ENCODE assay signal across 8 cellular contexts in the genomic region with DNA sequence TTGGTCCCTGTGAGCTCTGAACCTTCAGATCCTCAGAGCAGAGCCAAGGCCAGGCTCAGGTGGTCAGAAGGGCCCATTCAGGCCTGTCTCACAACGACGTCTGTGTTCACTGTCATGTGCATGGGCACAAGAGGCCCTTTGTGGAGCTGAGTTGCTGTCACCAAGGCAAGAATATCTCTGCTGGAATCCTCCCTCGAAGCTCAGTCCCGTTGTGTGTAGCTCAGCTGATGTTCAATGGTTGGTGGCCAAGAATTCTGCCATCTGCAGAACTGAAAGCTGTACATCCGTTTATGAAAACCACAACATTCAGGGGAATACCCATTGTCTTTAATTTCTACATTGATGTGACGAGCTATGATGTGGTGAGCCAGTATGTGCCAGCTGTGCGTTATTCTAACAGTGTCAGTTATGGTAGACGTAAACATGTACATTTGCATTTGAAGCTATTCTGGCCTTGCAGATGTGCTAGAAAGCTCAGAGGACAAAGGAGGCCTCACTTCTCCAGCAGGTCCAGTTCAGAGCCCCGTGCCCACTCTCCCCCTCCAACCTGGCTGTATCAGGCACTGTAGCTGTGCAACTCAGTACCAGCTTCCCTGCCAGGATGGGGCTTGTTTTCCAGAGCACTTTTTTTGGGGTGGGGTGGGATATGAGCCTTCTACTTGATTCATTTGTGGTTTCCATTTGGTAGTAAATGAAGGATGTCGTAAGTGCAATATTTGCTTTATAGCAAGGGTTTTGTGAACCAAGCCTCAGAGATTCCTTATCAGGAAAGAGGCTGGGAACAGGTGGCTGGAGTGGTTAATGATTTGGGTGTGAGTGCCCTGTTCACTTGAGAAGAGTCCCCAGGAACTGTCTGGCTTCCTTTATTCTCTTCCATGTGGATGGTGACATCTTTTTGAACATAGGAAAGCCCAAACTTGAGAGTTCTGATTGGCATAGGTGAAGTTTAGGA. TPM values are rescaled to one million over a fixed set of nuclear protein-coding genes. Genes with fewer than 3 reads are reported as not detected.
DNase-seq lines count a peak whose midpoint lies in the region; ATAC-seq and TF ChIP-seq lines count a peak whose summit lies in the region.

No MANE protein-coding gene starts in this region.

- no peaks in the 10 kb centered on the region for H3K27me3 ChIP-seq in CD8-positive, alpha-beta T cell (ENCODE audit: insufficient read depth, low read length)
- no peaks in the 10 kb centered on the region for H3K27me3 ChIP-seq in BE2C

- peak; percentile 90 for ATAC-seq in CD8-positive, alpha-beta T cell
- ATAC-seq in GM19395 (IDR thresholded peaks at IDR 0.05; ENCODE audit: unreplicated experiment) (peak; percentile 89), HG03439 (IDR thresholded peaks at IDR 0.05; ENCODE audit: unreplicated experiment) (peak; percentile 81), natural killer cell (peak; percentile 75 to 89 (median 85))

- H3K27ac Mint-ChIP-seq in CD8-positive, alpha-beta T cell = no peak overlapping the region
- peak overlapping the region; percentile 43 for H3K27ac Mint-ChIP-seq in activated CD4-positive, alpha-beta memory T cell treated with anti-CD3 and anti-CD28 coated beads for 36 hours
- peak overlapping the region in 1 of 2 donors; percentile 73 for H3K27ac Mint-ChIP-seq in natural killer cell

- intact Hi-C loops in CD8-positive, alpha-beta T cell (cut with DNase I, micrococcal nuclease) = no loop called here
- intact Hi-C loops in activated CD4-positive, alpha-beta memory T cell treated with anti-CD3 and anti-CD28 coated beads for 36 hours (cut with micrococcal nuclease) = loop anchor here (1.0 kb wide), 1 partner anchor 22 kb away; no protein-coding TSS in a partner anchor
- intact Hi-C loops in natural killer cell (cut with micrococcal nuclease) = no loop called here

- H3K4me1 Mint-ChIP-seq in CD8-positive, alpha-beta T cell (ENCODE audit: low read depth) = peaks cover 24% of the 10 kb centered on the region
- H3K4me1 Mint-ChIP-seq in activated CD4-positive, alpha-beta memory T cell treated with anti-CD3 and anti-CD28 coated beads for 36 hours (ENCODE audit: low read depth) = peaks cover 28% of the 10 kb centered on the region
- H3K4me1 Mint-ChIP-seq in natural killer cell = peaks cover 15 to 16% of the 10 kb centered on the region in 2 donors

- peak overlapping the region; percentile 37 for H3K4me3 Mint-ChIP-seq in CD8-positive, alpha-beta T cell
- H3K4me3 Mint-ChIP-seq in activated CD4-positive, alpha-beta memory T cell treated with anti-CD3 and anti-CD28 coated beads for 36 hours = no peak overlapping the region
- H3K4me3 Mint-ChIP-seq in natural killer cell = no peak overlapping the region

- CTCF ChIA-PET in CD8-positive, alpha-beta T cell (lab: Charles Lee) = interaction anchor here (1.1 to 1.2 kb wide), 2 partner anchors 10 to 36 kb away, joined by 3 read pairs; no protein-coding TSS in a partner anchor
- CTCF ChIA-PET in activated CD4-positive, alpha-beta memory T cell treated with anti-CD3 and anti-CD28 coated beads for 36 hours (lab: Charles Lee) = interaction anchor here (0.6 to 1.8 kb wide), 6 partner anchors 21 to 243 kb away, joined by 3 to 8 read pairs (median 4); partner anchors contain the start of gene B9D1

- TF ChIP-seq CTCF in CD8-positive, alpha-beta T cell (IDR thresholded peaks at IDR 0.05) = no peak
- TF ChIP-seq CTCF in natural killer cell (IDR thresholded peaks at IDR 0.05) (no peak), BE2C (IDR thresholded peaks at IDR 0.05; ENCODE audit: low read depth, low read length) (no peak)

- POLR2A ChIA-PET in CD8-positive, alpha-beta T cell (lab: Charles Lee) = interaction anchor here (0.9 kb wide), 1 partner anchor 27 kb away, joined by 3 read pairs; no protein-coding TSS in a partner anchor
- POLR2A ChIA-PET in activated CD4-positive, alpha-beta memory T cell treated with anti-CD3 and anti-CD28 coated beads for 36 hours (lab: Charles Lee) = interaction anchor here (0.6 to 2.0 kb wide), 4 partner anchors 15 to 32 kb away, joined by 3 to 5 read pairs (median 4); no protein-coding TSS in a partner anchor

- H3K36me3 ChIP-seq in CD8-positive, alpha-beta T cell (ENCODE audit: insufficient read depth, low read length) = no peaks in the 10 kb centered on the region
- no peaks in the 10 kb centered on the region for H3K36me3 ChIP-seq in BE2C

- peaks cover 22% of the 10 kb centered on the region for H3K4me1 ChIP-seq in CD8-positive, alpha-beta T cell (ENCODE audit: insufficient read depth, low read length)
- H3K4me1 ChIP-seq in BE2C = no peaks in the 10 kb centered on the region

- H3K9me3 ChIP-seq in CD8-positive, alpha-beta T cell (ENCODE audit: low read length) = no peaks in the 10 kb centered on the region
- H3K9me3 ChIP-seq in BE2C = no peaks in the 10 kb centered on the region

- no peak overlapping the region for H3K4me3 ChIP-seq in CD8-positive, alpha-beta T cell (ENCODE audit: low read depth, low read length)
- H3K4me3 ChIP-seq in BE2C (ENCODE audit: low read depth, low read length) = no peak overlapping the region

- no peaks in the 10 kb centered on the region for H3K36me3 Mint-ChIP-seq in CD8-positive, alpha-beta T cell
- no peaks in the 10 kb centered on the region for H3K36me3 Mint-ChIP-seq in activated CD4-positive, alpha-beta memory T cell treated with anti-CD3 and anti-CD28 coated beads for 36 hours
- H3K36me3 Mint-ChIP-seq in natural killer cell = no peaks in the 10 kb centered on the region

- peak in 5 of 7 experiments; percentile 7 to 62 (median 23) for DNase-seq in CD8-positive, alpha-beta T cell
- DNase-seq in activated CD4-positive, alpha-beta memory T cell treated with anti-CD3 and anti-CD28 coated beads for 36 hours = peak; percentile 57
- DNase-seq in natural killer cell = no peak
- DNase-seq in BE2C = no peak
- no peak for DNase-seq in DMS114 treated with DMSO at 0.1 percent for 48 hours (lab: John Stamatoyannopoulos, UW; ENCODE audit: unreplicated experiment)
- DNase-seq in HT-29 (ENCODE audit: low spot score) = no peak

- no peaks in the 10 kb centered on the region for H3K9me3 Mint-ChIP-seq in CD8-positive, alpha-beta T cell
- no peaks in the 10 kb centered on the region for H3K9me3 Mint-ChIP-seq in activated CD4-positive, alpha-beta memory T cell treated with anti-CD3 and anti-CD28 coated beads for 36 hours
- H3K9me3 Mint-ChIP-seq in natural killer cell = no peaks in the 10 kb centered on the region

- H3K27ac ChIP-seq in CD8-positive, alpha-beta T cell (ENCODE audit: low read depth, low read length) = no peak overlapping the region

- H3K27me3 Mint-ChIP-seq in CD8-positive, alpha-beta T cell (ENCODE audit: low read depth) = peaks cover 51% of the 10 kb centered on the region
- H3K27me3 Mint-ChIP-seq in activated CD4-positive, alpha-beta memory T cell treated with anti-CD3 and anti-CD28 coated beads for 36 hours = peaks cover 39% of the 10 kb centered on the region
- peaks cover 0 to 2% of the 10 kb centered on the region in 2 donors for H3K27me3 Mint-ChIP-seq in natural killer cell (ENCODE audit: low read depth in 2 of 2)

RNA-seq across cellular contexts. Expression of gene B9D1, which starts 56.1 kb away (rescaled TPM):
- under 1 TPM; 0.72 to 0.92 TPM for total RNA-seq in CD8-positive, alpha-beta T cell
- 1 to 10 TPM; 7.2 to 7.6 TPM for total RNA-seq in activated CD4-positive, alpha-beta memory T cell treated with anti-CD3 and anti-CD28 coated beads for 36 hours
- total RNA-seq in natural killer cell = 1 to 10 TPM; 3.1 to 7.5 (median 3.7) TPM
- polyA plus RNA-seq in BE2C (2012; ENCODE audit: insufficient read depth, insufficient read length, low read depth) = 4.8 TPM
- 28.1 and 29.3 TPM in 2 replicates for total RNA-seq in HT-29 (2014; rRNA removed; shearing (Covaris generic))

Comparison
In these comparisons a context has a peak if more than half of its experiments do, and no peak if none do; other contexts are left out.
1. DNase-seq: peak in CD8-positive, alpha-beta T cell (5 of 7) and activated CD4-positive, alpha-beta memory T cell treated with anti-CD3 and anti-CD28 coated beads for 36 hours (single experiment); none in natural killer cell (single experiment), BE2C (single experiment), DMS114 treated with DMSO at 0.1 percent for 48 hours (single experiment) and HT-29 (single experiment).
2. Peak in every context shown above with its lines, with median percentiles within 50 percentile points of each other: ATAC-seq.